Comparison of ENCODE assay signal across 30 cellular contexts in genomic region chr2:10085852-10086148, GRCh38. TPM values are rescaled to one million over a fixed set of nuclear protein-coding genes. Genes with fewer than 3 reads are reported as not detected.
"Had no signal": no experiment of that assay in that cellular context is flagged by ENCODE, and none has a peak within 500 bp of the region (broad histone marks: within the 10 kb centered on the region; RNA-seq: fewer than 3 reads in every experiment).

No MANE protein-coding gene starts in this region.

- H3K4me1 ChIP-seq: gastrocnemius medialis, uterus had no signal

- H3K4me3 ChIP-seq: colonic mucosa, gastrocnemius medialis, hepatocyte, left lung, smooth muscle cell, suprapubic skin, transverse colon, upper lobe of right lung, uterus had no signal

- H3K36me3 Mint-ChIP-seq: natural killer cell had no signal

- H3K4me2 ChIP-seq: hepatocyte, smooth muscle cell had no signal

- H3K36me3 ChIP-seq: colonic mucosa, gastrocnemius medialis, left lung, neutrophil, suprapubic skin, transverse colon, upper lobe of right lung, uterus had no signal

- H3K4me1 Mint-ChIP-seq: endodermal cell, neural crest cell had no signal

- H3K79me2 ChIP-seq: hepatocyte had no signal

- H3K27ac ChIP-seq: colonic mucosa, epithelial cell of prostate, gastrocnemius medialis, hepatocyte, left lung, neutrophil, suprapubic skin, transverse colon, upper lobe of right lung, uterus had no signal

- DNase-seq: colonic mucosa; effector CD8-positive, alpha-beta T cell; endodermal cell; foreskin fibroblast; gastrocnemius medialis; head of caudate nucleus; left cardiac atrium; left lung; mesendoderm; midbrain; natural killer cell; stimulated activated CD4-positive, alpha-beta T cell treated with anti-CD3 and anti-CD28 coated beads, Interleukin-12 subunit alpha, Interleukin-12 subunit beta, amount 100 ng/mL, for 4 hours; stimulated activated CD4-positive, alpha-beta T cell treated with anti-CD3 and anti-CD28 coated beads, Interleukin-1b, Interleukin-23, amount 100 ng/mL, for 48 hours; stimulated activated CD4-positive, alpha-beta T cell treated with anti-CD3 and anti-CD28 coated beads, Interleukin-4, amount 100 ng/mL, for 1 hour; stimulated activated CD8-positive, alpha-beta memory T cell treated with anti-CD3 and anti-CD28 coated beads, Interleukin-4, amount 100 ng/mL, for 48 hours; stimulated activated naive CD4-positive, alpha-beta T cell; stimulated activated naive CD8-positive, alpha-beta T cell treated with anti-CD3 and anti-CD28 coated beads, Interleukin-15, amount 100 ng/mL, for 72 hours; transverse colon; upper lobe of right lung; uterus had no signal

- H2AFZ ChIP-seq: hepatocyte had no signal

- H3K4me3 Mint-ChIP-seq: dendritic cell treated with granulocyte-macrophage colony-stimulating factor and Interleukin-4, amounts not matched to agents 40 ng/mL and 50 ng/mL, for 4 days; endodermal cell; natural killer cell; neural crest cell; stimulated activated naive CD8-positive, alpha-beta T cell treated with anti-CD3 and anti-CD28 coated beads, Interleukin-15, amount 100 ng/mL, for 72 hours had no signal

- ATAC-seq: esophagus mucosa; gastrocnemius medialis; left cardiac atrium; left lung; natural killer cell; sciatic nerve; stimulated activated naive CD8-positive, alpha-beta T cell treated with anti-CD3 and anti-CD28 coated beads, Interleukin-15, amount 100 ng/mL, for 72 hours; upper lobe of right lung had no signal

- H3K9me3 Mint-ChIP-seq: dendritic cell treated with granulocyte-macrophage colony-stimulating factor and Interleukin-4, amounts not matched to agents 40 ng/mL and 50 ng/mL, for 4 days; endodermal cell; natural killer cell; neural crest cell; stimulated activated naive CD8-positive, alpha-beta T cell treated with anti-CD3 and anti-CD28 coated beads, Interleukin-15, amount 100 ng/mL, for 72 hours had no signal

- H3K9me3 ChIP-seq: colonic mucosa, gastrocnemius medialis, left lung, neutrophil, suprapubic skin, transverse colon, upper lobe of right lung, uterus had no signal

- H3K27ac Mint-ChIP-seq: dendritic cell treated with granulocyte-macrophage colony-stimulating factor and Interleukin-4, amounts not matched to agents 40 ng/mL and 50 ng/mL, for 4 days; endodermal cell; natural killer cell had no signal

RNA-seq across cellular contexts. Expression of gene CYS1, which starts 5.6 kb away (rescaled TPM):
- total RNA-seq: lung microvascular endothelial cell, natural killer cell, neural crest cell had no signal
